In the genomic region with DNA sequence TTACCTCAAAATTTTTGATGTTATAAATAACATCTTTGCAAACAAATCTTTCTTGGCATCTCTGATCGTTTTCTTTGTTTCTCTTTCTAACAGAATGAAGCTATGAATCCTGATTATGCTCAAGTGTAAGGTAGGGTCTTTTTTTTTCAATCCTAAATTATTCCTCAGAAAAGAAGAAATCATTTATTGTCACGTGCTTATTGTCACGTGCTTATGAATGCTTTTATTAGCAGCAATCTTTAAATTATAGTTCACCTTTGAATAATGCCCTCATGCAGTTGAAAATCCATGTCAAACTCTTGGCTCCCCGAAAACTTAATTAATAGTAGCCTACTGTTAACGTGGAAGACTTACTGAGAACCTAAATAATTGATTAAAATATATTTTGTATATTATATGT, we compare ENCODE assay signal across 21 cellular contexts.
"Had no signal": no experiment of that assay in that cellular context is flagged by ENCODE, and none has a peak within 500 bp of the region (broad histone marks: within the 10 kb centered on the region; RNA-seq: fewer than 3 reads in every experiment).

No MANE protein-coding gene starts in this region.

- H3K36me3 ChIP-seq: colonic mucosa, esophagus muscularis mucosa, prostate gland, spleen, tibial nerve, upper lobe of right lung, uterus had no signal

- H3K9me3 ChIP-seq: colonic mucosa, esophagus muscularis mucosa, prostate gland, spleen, testis, tibial nerve, upper lobe of right lung, uterus had no signal

- ATAC-seq: naive thymus-derived CD8-positive, alpha-beta T cell; stimulated activated memory B cell treated with anti-CD40 and anti-IgM and Interleukin-4, amounts not matched to agents 10 μg/mL and 1 μg/mL and 100 μg/mL, for 72 hours; stimulated activated naive CD8-positive, alpha-beta T cell treated with anti-CD3 and anti-CD28 coated beads, Interleukin-15, Interleukin-2, amounts not matched to agents 100 U/mL and 50 U/mL, for 24 hours had no signal

- H3K4me3 ChIP-seq: colonic mucosa, esophagus muscularis mucosa, prostate gland, skin epidermis, spleen, testis, tibial nerve, upper lobe of right lung, uterus had no signal

- H3K4me1 ChIP-seq: colonic mucosa, prostate gland, uterus had no signal

- H3K27me3 ChIP-seq: colonic mucosa, esophagus muscularis mucosa, spleen, testis, tibial nerve, upper lobe of right lung, uterus had no signal

- H3K27ac ChIP-seq: colonic mucosa, prostate gland, testis had no signal

- DNase-seq: colonic mucosa; effector CD8-positive, alpha-beta T cell; endodermal cell; foreskin melanocyte; glutamatergic neuron; naive thymus-derived CD8-positive, alpha-beta T cell; nephron progenitor cell; nucleus accumbens; right cardiac atrium; spleen; stimulated activated CD4-positive, alpha-beta T cell treated with anti-CD3 and anti-CD28 coated beads, Interleukin-4, amount 100 ng/mL, for 4 hours; stimulated activated naive CD8-positive, alpha-beta T cell treated with anti-CD3 and anti-CD28 coated beads, Interleukin-15, Interleukin-2, amounts not matched to agents 100 U/mL and 50 U/mL, for 24 hours; substantia nigra; testis; upper lobe of right lung; uterus had no signal
